ENCODE assay signal across 14 cellular contexts in the genomic region with DNA sequence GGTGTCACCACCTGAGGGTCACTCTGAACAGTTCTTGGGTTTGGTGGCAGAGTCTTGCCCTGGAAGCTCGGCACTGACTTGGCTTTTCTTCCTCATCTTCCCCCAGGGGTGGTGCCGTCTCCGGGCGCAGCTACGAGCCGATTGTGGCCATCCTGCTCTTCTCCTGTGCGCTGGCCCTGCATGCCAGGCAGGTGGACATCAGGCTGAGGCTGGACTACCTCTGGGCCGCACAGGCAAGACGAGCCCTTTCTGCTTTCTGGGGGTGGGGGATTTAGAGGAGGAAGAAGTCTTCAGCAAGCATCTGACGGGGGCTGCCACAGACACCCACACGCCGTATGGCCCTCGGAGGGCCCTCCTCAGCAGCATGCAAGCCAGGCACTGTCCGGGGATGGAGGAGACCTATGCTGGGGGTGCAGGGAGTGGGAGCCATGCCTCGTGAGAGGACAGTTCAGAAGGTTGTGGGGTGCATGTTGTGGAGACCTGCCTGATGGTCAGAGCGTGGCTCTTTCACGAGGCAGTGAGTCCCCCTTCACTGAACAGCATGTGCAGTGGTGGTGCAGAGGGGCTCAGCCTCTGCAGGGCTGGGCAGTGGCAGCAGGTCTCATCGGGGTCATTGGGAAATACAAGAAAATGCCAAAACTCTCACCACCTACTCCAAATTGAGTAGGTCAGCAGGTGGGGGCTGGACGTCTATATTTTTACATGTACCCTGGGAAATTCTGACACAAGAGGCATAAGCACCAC.
"Had no signal": no experiment of that assay in that cellular context is flagged by ENCODE, and none has a peak within 500 bp of the region (broad histone marks: within the 10 kb centered on the region; RNA-seq: fewer than 3 reads in every experiment).

No MANE protein-coding gene starts in this region.

- H3K27me3 Mint-ChIP-seq: activated naive CD8-positive, alpha-beta T cell treated with anti-CD3 and anti-CD28 coated beads, Interleukin-2, amount 50 U/mL, for 24 hours; stimulated activated naive CD8-positive, alpha-beta T cell treated with anti-CD3 and anti-CD28 coated beads, Interleukin-15, Interleukin-2, amounts not matched to agents 100 ng/mL and 50 ng/mL, for 24 hours had no signal

- H3K4me1 Mint-ChIP-seq: activated B cell treated with CpG ODN at 0.5 μM for 24 hours; activated naive CD8-positive, alpha-beta T cell treated with anti-CD3 and anti-CD28 coated beads, Interleukin-2, amount 50 U/mL, for 24 hours; nephron had no signal

- ATAC-seq: activated naive CD8-positive, alpha-beta T cell treated with anti-CD3 and anti-CD28 coated beads, Interleukin-2, amount 50 U/mL, for 24 hours; SK-N-SH treated with all-trans-retinoic acid at 6 μM for 48 hours had no signal

- H3K4me3 ChIP-seq: hepatocyte, thoracic aorta had no signal

- H3K9me3 Mint-ChIP-seq: activated B cell treated with CpG ODN at 0.5 μM for 24 hours; activated naive CD8-positive, alpha-beta T cell treated with anti-CD3 and anti-CD28 coated beads, Interleukin-2, amount 50 U/mL, for 24 hours; activated T-helper 1 cell treated with anti-CD3 and anti-CD28 coated beads, Interleukin-12 subunit alpha, Interleukin-12 subunit beta, Interleukin-2, Interleukin-4 antibody, amounts not matched to agents 30 ng/mL and 10 ng/mL and 1 ng/mL, durations not matched to agents 14 hours and 24 hours and 36 hours; nephron; stimulated activated naive CD8-positive, alpha-beta T cell treated with anti-CD3 and anti-CD28 coated beads, Interleukin-15, Interleukin-2, amounts not matched to agents 100 ng/mL and 50 ng/mL, for 24 hours; T-helper 1 cell treated with Interleukin-12 subunit alpha and Interleukin-12 subunit beta and Interleukin-4 antibody, amounts not matched to agents 30 μg/mL and 1 μg/mL, for 36 hours had no signal

- H3K4me3 Mint-ChIP-seq: activated B cell treated with CpG ODN at 0.5 μM for 24 hours; activated naive CD8-positive, alpha-beta T cell treated with anti-CD3 and anti-CD28 coated beads, Interleukin-2, amount 50 U/mL, for 24 hours; activated T-helper 1 cell treated with anti-CD3 and anti-CD28 coated beads, Interleukin-12 subunit alpha, Interleukin-12 subunit beta, Interleukin-2, Interleukin-4 antibody, amounts not matched to agents 30 ng/mL and 10 ng/mL and 1 ng/mL, durations not matched to agents 14 hours and 24 hours and 36 hours; nephron; stimulated activated naive CD8-positive, alpha-beta T cell treated with anti-CD3 and anti-CD28 coated beads, Interleukin-15, Interleukin-2, amounts not matched to agents 100 ng/mL and 50 ng/mL, for 24 hours; T-helper 1 cell treated with Interleukin-12 subunit alpha and Interleukin-12 subunit beta and Interleukin-4 antibody, amounts not matched to agents 30 μg/mL and 1 μg/mL, for 36 hours had no signal

- H3K27ac Mint-ChIP-seq: activated B cell treated with CpG ODN at 0.5 μM for 24 hours; activated naive CD8-positive, alpha-beta T cell treated with anti-CD3 and anti-CD28 coated beads, Interleukin-2, amount 50 U/mL, for 24 hours; activated T-helper 1 cell treated with anti-CD3 and anti-CD28 coated beads, Interleukin-12 subunit alpha, Interleukin-12 subunit beta, Interleukin-2, Interleukin-4 antibody, amounts not matched to agents 30 ng/mL and 10 ng/mL and 1 ng/mL, durations not matched to agents 14 hours and 24 hours and 36 hours; nephron; stimulated activated naive CD8-positive, alpha-beta T cell treated with anti-CD3 and anti-CD28 coated beads, Interleukin-15, Interleukin-2, amounts not matched to agents 100 ng/mL and 50 ng/mL, for 24 hours; T-helper 1 cell treated with Interleukin-12 subunit alpha and Interleukin-12 subunit beta and Interleukin-4 antibody, amounts not matched to agents 30 μg/mL and 1 μg/mL, for 36 hours had no signal

- DNase-seq: activated B cell treated with CpG ODN at 0.5 μM for 24 hours; activated CD4-positive, alpha-beta T cell treated with anti-CD3 and anti-CD28 coated beads, Interleukin-2, amount 50 U/mL, for 1 hour; activated naive CD4-positive, alpha-beta T cell treated with Interleukin-2 at 50 U/mL for 16 hours; activated naive CD8-positive, alpha-beta T cell treated with anti-CD3 and anti-CD28 coated beads, Interleukin-2, amount 50 U/mL, for 24 hours; SHP77; stimulated activated CD4-positive, alpha-beta T cell treated with anti-CD3 and anti-CD28 coated beads, Interleukin-4, amount 100 ng/mL, for 1 hour; stimulated activated CD8-positive, alpha-beta memory T cell treated with anti-CD3 and anti-CD28 coated beads, Interleukin-4, amount 100 ng/mL, for 48 hours had no signal
